Comparison of ENCODE assay signal across 20 cellular contexts in the genomic region with DNA sequence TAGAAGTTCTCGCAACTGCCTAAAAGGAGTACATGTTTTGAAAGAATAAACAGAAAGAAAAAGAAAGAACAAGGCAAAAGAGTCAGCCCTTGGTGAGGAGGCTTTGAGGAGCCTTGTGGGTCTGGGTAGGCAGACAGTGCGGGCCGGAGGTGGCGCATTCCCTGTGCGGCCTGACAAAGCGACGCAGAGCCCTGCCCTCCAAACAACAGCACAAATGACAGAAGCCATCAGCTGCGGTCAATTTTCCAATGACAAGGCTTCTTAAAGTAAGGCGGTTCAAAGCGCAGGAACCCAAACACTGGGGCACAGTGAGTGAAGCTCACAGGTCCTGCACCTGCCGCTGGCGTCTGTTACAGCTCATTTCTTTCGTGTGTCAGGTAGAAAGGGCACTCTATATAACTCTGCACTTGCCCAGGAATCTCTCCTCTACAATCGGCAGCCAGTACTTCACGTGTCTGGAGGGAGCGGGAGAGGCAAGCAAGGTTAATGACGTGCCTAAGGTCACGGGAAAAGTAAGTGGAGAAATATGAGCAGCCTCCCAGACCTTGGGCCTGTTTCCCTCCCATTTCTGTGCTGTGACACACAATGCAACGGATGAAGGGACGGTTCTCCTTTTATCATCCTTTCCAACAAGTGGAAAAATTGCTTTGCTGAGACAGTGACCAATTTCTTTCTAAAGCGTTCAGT.
DNase-seq lines count a peak whose midpoint lies in the region; ATAC-seq and TF ChIP-seq lines count a peak whose summit lies in the region.
"Had no signal": no experiment of that assay in that cellular context is flagged by ENCODE, and none has a peak within 500 bp of the region (broad histone marks: within the 10 kb centered on the region; RNA-seq: fewer than 3 reads in every experiment).

No MANE protein-coding gene starts in this region.

- H3K4me2 ChIP-seq in neural progenitor cell: peak overlapping the region; percentile 44

- peaks cover 61% of the 10 kb centered on the region for H3K4me1 Mint-ChIP-seq in neural progenitor cell

- no peaks in the 10 kb centered on the region for H3K36me3 Mint-ChIP-seq in neural progenitor cell
- H3K36me3 Mint-ChIP-seq: CD4-positive, CD25-positive, alpha-beta regulatory T cell had no signal

- H3K27me3 Mint-ChIP-seq in neural progenitor cell (ENCODE audit: insufficient read depth, low read depth): peaks cover 69% of the 10 kb centered on the region

- H3K27ac ChIP-seq in neural progenitor cell: no peak overlapping the region

- peaks cover 46% of the 10 kb centered on the region for H3F3A ChIP-seq in neural progenitor cell (ENCODE audit: low read depth)

- H3K79me2 ChIP-seq in neural progenitor cell (ENCODE audit: low read depth): no peaks in the 10 kb centered on the region

- no peak overlapping the region for H2AFZ ChIP-seq in neural progenitor cell (replicated peaks)

- ATAC-seq in GM18502 (IDR thresholded peaks at IDR 0.05; ENCODE audit: poor library complexity, unreplicated experiment): no peak

- no peaks in the 10 kb centered on the region for H3K36me3 ChIP-seq in neural progenitor cell

- H3K9ac ChIP-seq in neural progenitor cell: no peak overlapping the region

- H3K9me3 ChIP-seq in neural progenitor cell (ENCODE audit: low read depth): no peaks in the 10 kb centered on the region
- H3K9me3 ChIP-seq: Caco-2 had no signal

- peak; percentile 96 for DNase-seq in DMS79 treated with DMSO at 0.1 percent for 48 hours (lab: John Stamatoyannopoulos, UW)
- peak; percentile 85 for DNase-seq in NCI-H187 treated with DMSO at 0.1 percent for 48 hours (lab: John Stamatoyannopoulos, UW)
- peak; percentile 89 for DNase-seq in NCI-H510A treated with DMSO at 0.1 percent for 48 hours (lab: John Stamatoyannopoulos, UW)
- no peak for DNase-seq in neural progenitor cell (ENCODE audit: low spot score)
- no peak for DNase-seq in glomerular visceral epithelial cell (ENCODE audit: extremely low spot score)
- no peak for DNase-seq in activated CD4-positive, CD25-positive, alpha-beta regulatory T cell treated with anti-CD3 and anti-CD28 coated beads, Interleukin-2, amount 50 U/mL, for 72 hours
- DNase-seq: ACHN; Caco-2; CD4-positive, CD25-positive, alpha-beta regulatory T cell; DMS153; H7; IMR-90; Karpas-422; MM.1S; NCI-H1092 treated with DMSO at 0.1 percent for 48 hours; NCI-H2227 treated with DMSO at 0.1 percent for 48 hours; NCI-H69; RPMI8226; SIG-M5 had no signal

- peaks cover 23% of the 10 kb centered on the region for H3K27me3 ChIP-seq in neural progenitor cell

- H3K27ac Mint-ChIP-seq in neural progenitor cell: no peak overlapping the region
- H3K27ac Mint-ChIP-seq: CD4-positive, CD25-positive, alpha-beta regulatory T cell had no signal

- H3K4me3 ChIP-seq in neural progenitor cell: no peak overlapping the region

- no peak overlapping the region for H3K4me3 Mint-ChIP-seq in neural progenitor cell
- H3K4me3 Mint-ChIP-seq: CD4-positive, CD25-positive, alpha-beta regulatory T cell had no signal

- peaks cover 48% of the 10 kb centered on the region for H3K4me1 ChIP-seq in neural progenitor cell

- no peaks in the 10 kb centered on the region for H4K20me1 ChIP-seq in neural progenitor cell (ENCODE audit: low read depth)

- no peak for TF ChIP-seq CTCF in neural progenitor cell (IDR thresholded peaks at IDR 0.05)

- no peaks in the 10 kb centered on the region for H3K9me3 Mint-ChIP-seq in neural progenitor cell
- H3K9me3 Mint-ChIP-seq: CD4-positive, CD25-positive, alpha-beta regulatory T cell had no signal

Comparison
In these comparisons a context has a peak if more than half of its experiments do, and no peak if none do; other contexts are left out.
1. DNase-seq: peak in DMS79 treated with DMSO at 0.1 percent for 48 hours (single experiment), NCI-H187 treated with DMSO at 0.1 percent for 48 hours (single experiment) and NCI-H510A treated with DMSO at 0.1 percent for 48 hours (single experiment); none in neural progenitor cell (single experiment), glomerular visceral epithelial cell (single experiment) and activated CD4-positive, CD25-positive, alpha-beta regulatory T cell treated with anti-CD3 and anti-CD28 coated beads, Interleukin-2, amount 50 U/mL, for 72 hours (single experiment).